21 cellular contexts compared by ENCODE assay signal in genomic region chr10:69838853-69839252, GRCh38. TPM values are rescaled to one million over a fixed set of nuclear protein-coding genes. Genes with fewer than 3 reads are reported as not detected.
DNase-seq lines count a peak whose midpoint lies in the region; ATAC-seq, FAIRE-seq and TF ChIP-seq lines count a peak whose summit lies in the region.
"Had no signal": no experiment of that assay in that cellular context is flagged by ENCODE, and none has a peak within 500 bp of the region (broad histone marks: within the 10 kb centered on the region; RNA-seq: fewer than 3 reads in every experiment).

No MANE protein-coding gene starts in this region.

- H2BK120ac ChIP-seq in trophoblast cell (ENCODE audit: insufficient read depth, low read length, poor library complexity) = no peak overlapping the region

- H3K18ac ChIP-seq in trophoblast cell (ENCODE audit: low read length) = no peak overlapping the region

- no peak overlapping the region for H3K23ac ChIP-seq in trophoblast cell (ENCODE audit: low read length)

- H3K79me2 ChIP-seq in GM23338 (replicated peaks; ENCODE audit: insufficient read depth) = no peaks in the 10 kb centered on the region
- H3K79me2 ChIP-seq in endothelial cell of umbilical vein (ENCODE audit: control insufficient read depth, insufficient read depth, low read length) = peaks cover 31% of the 10 kb centered on the region
- H3K79me2 ChIP-seq in trophoblast cell (ENCODE audit: control insufficient read depth, insufficient read depth, low read length, poor library complexity) = no peaks in the 10 kb centered on the region
- H3K79me2 ChIP-seq: parathyroid adenoma had no signal

- H4K20me1 ChIP-seq in GM23338 (replicated peaks; ENCODE audit: insufficient read depth) (no peaks in the 10 kb centered on the region), endothelial cell of umbilical vein (replicated peaks; ENCODE audit: control insufficient read depth, extremely low read depth, insufficient read depth, low read length) (no peaks in the 10 kb centered on the region)

- no peaks in the 10 kb centered on the region for H3K9me3 Mint-ChIP-seq in GM23338
- H3K9me3 Mint-ChIP-seq: activated T-helper 17 cell treated with anti-CD3 and anti-CD28 coated beads, Interleukin-2, amount 50 U/mL, for 72 hours; CD8-positive, alpha-beta memory T cell had no signal

- H2AK5ac ChIP-seq in trophoblast cell (ENCODE audit: low read length) = no peak overlapping the region

- H3K4me3 ChIP-seq in GM23338 (no peak overlapping the region), SJSA1 (no peak overlapping the region), endothelial cell of umbilical vein (replicated peaks in 1 of 3; ENCODE audit: insufficient read depth in 1 of 3, low read depth in 1 of 3, low read length in 3 of 3) (no peak overlapping the region), trophoblast cell (ENCODE audit: low read depth, low read length) (no peak overlapping the region)
- H3K4me3 ChIP-seq in effector memory CD4-positive, alpha-beta T cell (ENCODE audit: insufficient read depth, low read depth, low read length, poor library complexity, severe bottlenecking) = no peak overlapping the region
- H3K4me3 ChIP-seq: gastroesophageal sphincter, mucosa of descending colon, stomach had no signal

- H2BK12ac ChIP-seq in trophoblast cell (ENCODE audit: low read length) = no peak overlapping the region

- peak; percentile 96 for FAIRE-seq in endothelial cell of umbilical vein (lab: Jason Lieb, UNC)
- FAIRE-seq: G401.6, kidney, TTC549 had no signal

- no peak overlapping the region for H4K91ac ChIP-seq in trophoblast cell (ENCODE audit: low read depth, low read length)

- no CpG with 5 or more reads among the region's 11 CpGs for WGBS in trophoblast cell (ENCODE audit: extremely low coverage, insufficient coverage, insufficient read length)

- no peak overlapping the region for H4K12ac ChIP-seq in trophoblast cell (ENCODE audit: low read depth, low read length)

- POLR2A ChIA-PET in endothelial cell of umbilical vein (lab: Charles Lee) = interaction anchor here (0.6 kb wide), 1 partner anchor 32 kb away, joined by 4 read pairs; no protein-coding TSS in a partner anchor

- no peaks in the 10 kb centered on the region for H3F3A ChIP-seq in GM23338 (replicated peaks; ENCODE audit: low read depth)

- no peak for TF ChIP-seq CTCF in GM23338 (conservative IDR thresholded peaks at IDR 0.05; ENCODE audit: low read depth in 2 of 2)
- no peak for TF ChIP-seq CTCF in endothelial cell of umbilical vein (IDR thresholded peaks at IDR 0.05; ENCODE audit: extremely low read depth in 1 of 2, insufficient read depth in 1 of 2, low read depth in 1 of 2, low read length in 2 of 2)

- H3K9me2 ChIP-seq in GM23338 (ENCODE audit: insufficient read depth) = no peaks in the 10 kb centered on the region

- peaks cover 41% of the 10 kb centered on the region for H3K4me1 Mint-ChIP-seq in GM23338
- H3K4me1 Mint-ChIP-seq: CD8-positive, alpha-beta memory T cell had no signal

- DNase-seq in GM23338 (ENCODE audit: low spot score) = peak; percentile 32
- peak; percentile 73 to 81 for DNase-seq in SJSA1 (ENCODE audit: low read depth in 1 of 2, low spot score in 2 of 2)
- peak; percentile 72 for DNase-seq in endothelial cell of umbilical vein (ENCODE audit: low read depth, low spot score)
- peak; percentile 19 to 48 for DNase-seq in trophoblast cell
- no peak for DNase-seq in OCI-M2 (lab: John Stamatoyannopoulos, UW; ENCODE audit: unreplicated experiment)
- DNase-seq in effector memory CD4-positive, alpha-beta T cell = no peak
- DNase-seq: activated CD8-positive, alpha-beta T cell treated with anti-CD3 and anti-CD28 coated beads, Interleukin-2, amount 10 ng/mL, durations not matched to agents 7 days and 5 days; anterior cingulate cortex; Karpas-422; kidney; mucosa of descending colon; NCI-H146; NCI-H446; stomach had no signal

- H3K27ac ChIP-seq in GM23338 (ENCODE audit: low read depth) (no peak overlapping the region), SJSA1 (peak overlapping the region; percentile 87), endothelial cell of umbilical vein (ENCODE audit: insufficient read depth, low read depth, low read length) (peak overlapping the region; percentile 27), trophoblast cell (ENCODE audit: low read depth, low read length) (no peak overlapping the region)
- no peak overlapping the region for H3K27ac ChIP-seq in effector memory CD4-positive, alpha-beta T cell (ENCODE audit: insufficient read depth, low read length, poor library complexity, severe bottlenecking)
- H3K27ac ChIP-seq: gastroesophageal sphincter, parathyroid adenoma had no signal

- no TSS peak for BruUV-seq in endothelial cell of umbilical vein (replicated peaks; lab: Mats Ljungman, UMichigan)

- no peak overlapping the region for H3K27ac Mint-ChIP-seq in GM23338
- H3K27ac Mint-ChIP-seq: activated CD8-positive, alpha-beta T cell treated with anti-CD3 and anti-CD28 coated beads, Interleukin-2, amount 10 ng/mL, durations not matched to agents 7 days and 5 days; activated T-helper 17 cell treated with anti-CD3 and anti-CD28 coated beads, Interleukin-2, amount 50 U/mL, for 72 hours; CD8-positive, alpha-beta memory T cell had no signal

- no peaks in the 10 kb centered on the region; the same call in 2 of the 3 replicates for H3K36me3 Mint-ChIP-seq in GM23338 (ENCODE audit: low read depth)
- H3K36me3 Mint-ChIP-seq: CD8-positive, alpha-beta memory T cell had no signal

- H3K4me2 ChIP-seq in GM23338 (peak overlapping the region; percentile 60; the same call in 1 of the 2 replicates), endothelial cell of umbilical vein (ENCODE audit: insufficient read depth, low read length) (peak overlapping the region; percentile 8), trophoblast cell (ENCODE audit: low read length) (no peak overlapping the region)

- no peak overlapping the region for H4K8ac ChIP-seq in trophoblast cell (ENCODE audit: low read depth, low read length)

- peaks cover 17% of the 10 kb centered on the region for H3K27me3 Mint-ChIP-seq in GM23338 (ENCODE audit: insufficient read depth, low read depth, poor library complexity)

- intact Hi-C loops in endothelial cell of umbilical vein (cut with micrococcal nuclease) = no loop called here

- no peaks in the 10 kb centered on the region for H3K36me3 ChIP-seq in GM23338 (ENCODE audit: insufficient read depth)
- H3K36me3 ChIP-seq in SJSA1 = peaks cover 5% of the 10 kb centered on the region; the same call in 1 of the 2 replicates
- H3K36me3 ChIP-seq in endothelial cell of umbilical vein (ENCODE audit: control insufficient read depth in 2 of 2, extremely low read depth in 1 of 2, insufficient read depth in 2 of 2, low read length in 2 of 2) = no peaks in the 10 kb centered on the region
- no peaks in the 10 kb centered on the region for H3K36me3 ChIP-seq in trophoblast cell (ENCODE audit: control insufficient read depth in 1 of 2, insufficient read depth in 2 of 2, low read length in 2 of 2)
- H3K36me3 ChIP-seq in effector memory CD4-positive, alpha-beta T cell (ENCODE audit: control insufficient read depth, insufficient read depth, low read length) = no peaks in the 10 kb centered on the region
- H3K36me3 ChIP-seq: gastroesophageal sphincter, stomach had no signal

- H3K9me1 ChIP-seq in endothelial cell of umbilical vein (replicated peaks; ENCODE audit: control insufficient read depth, extremely low read depth, insufficient read depth, low read length) = no peaks in the 10 kb centered on the region

- peaks cover 27% of the 10 kb centered on the region for H3K4me1 ChIP-seq in GM23338 (ENCODE audit: insufficient read depth)
- peaks cover 67% of the 10 kb centered on the region for H3K4me1 ChIP-seq in SJSA1 (replicated peaks)
- peaks cover 35% of the 10 kb centered on the region for H3K4me1 ChIP-seq in endothelial cell of umbilical vein (ENCODE audit: control insufficient read depth, extremely low read depth, insufficient read depth, low read length)
- H3K4me1 ChIP-seq in trophoblast cell (ENCODE audit: control insufficient read depth in 1 of 2, insufficient read depth in 2 of 2, low read length in 2 of 2) = peaks cover 20 to 23% of the 10 kb centered on the region in 2 experiments
- H3K4me1 ChIP-seq in effector memory CD4-positive, alpha-beta T cell (ENCODE audit: control insufficient read depth, insufficient read depth, low read length, poor library complexity, severe bottlenecking) = no peaks in the 10 kb centered on the region
- H3K4me1 ChIP-seq: parathyroid adenoma had no signal

- H3K79me1 ChIP-seq in trophoblast cell (ENCODE audit: low read length) = no peaks in the 10 kb centered on the region

- H2BK5ac ChIP-seq in trophoblast cell (ENCODE audit: low read depth, low read length, poor library complexity) = no peak overlapping the region

- no peak for TF ChIP-seq POLR2A in endothelial cell of umbilical vein (IDR thresholded peaks at IDR 0.05; ENCODE audit: low read depth, low read length)

- dilution Hi-C loops in endothelial cell of umbilical vein (cut with MboI; ENCODE audit: extremely low pct_ligation_motif_present, low sequenced_read_pairs) = no loop called here

- no peak overlapping the region for H3K9ac ChIP-seq in endothelial cell of umbilical vein (replicated peaks; ENCODE audit: extremely low read depth, insufficient read depth, low read length)
- no peak overlapping the region for H3K9ac ChIP-seq in trophoblast cell (ENCODE audit: low read length)
- H3K9ac ChIP-seq: parathyroid adenoma had no signal

- H3K9me3 ChIP-seq in SJSA1 (replicated peaks) (no peaks in the 10 kb centered on the region), endothelial cell of umbilical vein (replicated peaks; ENCODE audit: control insufficient read depth, insufficient read depth, low read length) (no peaks in the 10 kb centered on the region), trophoblast cell (ENCODE audit: insufficient read depth, low read depth, low read length) (no peaks in the 10 kb centered on the region)
- H3K9me3 ChIP-seq in effector memory CD4-positive, alpha-beta T cell (ENCODE audit: control insufficient read depth, low read length) = no peaks in the 10 kb centered on the region
- H3K9me3 ChIP-seq: gastroesophageal sphincter, mucosa of descending colon, stomach had no signal

- ATAC-seq in GM23338 (peak; percentile 20), GM18498 (IDR thresholded peaks at IDR 0.05; ENCODE audit: unreplicated experiment) (no peak)
- ATAC-seq: activated CD8-positive, alpha-beta T cell treated with anti-CD3 and anti-CD28 coated beads, Interleukin-2, amount 10 ng/mL, durations not matched to agents 7 days and 5 days; activated T-helper 17 cell treated with anti-CD3 and anti-CD28 coated beads, Interleukin-2, amount 50 U/mL, for 72 hours; gastroesophageal sphincter; mucosa of descending colon had no signal

- H3K14ac ChIP-seq in trophoblast cell (ENCODE audit: low read length) = no peak overlapping the region

- H3K27me3 ChIP-seq in GM23338 (ENCODE audit: insufficient read depth) (no peaks in the 10 kb centered on the region), SJSA1 (replicated peaks) (no peaks in the 10 kb centered on the region), endothelial cell of umbilical vein (ENCODE audit: control insufficient read depth in 2 of 2, insufficient read depth in 2 of 2, low read length in 2 of 2) (no peaks in the 10 kb centered on the region), trophoblast cell (ENCODE audit: insufficient read depth, low read length) (no peaks in the 10 kb centered on the region)
- H3K27me3 ChIP-seq in effector memory CD4-positive, alpha-beta T cell (replicated peaks; ENCODE audit: control insufficient read depth, insufficient read depth, low read length, poor library complexity, severe bottlenecking) = no peaks in the 10 kb centered on the region
- H3K27me3 ChIP-seq: gastroesophageal sphincter had no signal

- H2AFZ ChIP-seq in GM23338 (no peak overlapping the region), endothelial cell of umbilical vein (ENCODE audit: low read depth, low read length) (no peak overlapping the region), trophoblast cell (ENCODE audit: insufficient read depth, low read length, poor library complexity) (no peak overlapping the region)
- H2AFZ ChIP-seq: parathyroid adenoma had no signal

- no peak overlapping the region for H3K4me3 Mint-ChIP-seq in GM23338
- H3K4me3 Mint-ChIP-seq: activated CD8-positive, alpha-beta T cell treated with anti-CD3 and anti-CD28 coated beads, Interleukin-2, amount 10 ng/mL, durations not matched to agents 7 days and 5 days; activated T-helper 17 cell treated with anti-CD3 and anti-CD28 coated beads, Interleukin-2, amount 50 U/mL, for 72 hours; CD8-positive, alpha-beta memory T cell had no signal

- CTCF ChIA-PET in endothelial cell of umbilical vein (lab: Charles Lee) = interaction anchor here (1.0 to 6.0 kb wide), 10 partner anchors 9 to 76 kb away, joined by 3 to 36 read pairs (median 6); no protein-coding TSS in a partner anchor

- no peak overlapping the region for H3K4ac ChIP-seq in trophoblast cell (ENCODE audit: low read depth, low read length)

RNA-seq across cellular contexts. Expression of gene COL13A1, which starts 37.1 kb away (rescaled TPM):
- total RNA-seq in GM23338 (2014; rRNA removed; shearing (Covaris generic)) = 7.1 and 8.6 TPM in 2 replicates
- 5.1 and 5.2 TPM in 2 replicates for polyA plus RNA-seq in GM23338 (2016; fragmentation: Nextera tagmentation; extraction: Ambion mirVana)
- total RNA-seq in SJSA1 (2014; rRNA removed; shearing (Covaris generic)) = 74.8 and 95.4 TPM in 2 replicates
- total RNA-seq in endothelial cell of umbilical vein = 26.7 and 47.5 TPM in 2 replicates
- polyA plus RNA-seq in endothelial cell of umbilical vein = 14.5 and 21.4 TPM in 2 replicates
- polyA plus RNA-seq in endothelial cell of umbilical vein (2011; cell fraction: cytosol; rRNA removed) = 33.6 and 39.5 TPM in 2 replicates
- polyA plus RNA-seq in endothelial cell of umbilical vein (2011; cell fraction: nucleus; rRNA removed) = 87.2 and 116 TPM in 2 replicates
- 13.5 and 39.8 TPM in 2 replicates for polyA plus RNA-seq in endothelial cell of umbilical vein (2012)
- 15.4 and 23.6 TPM in 2 replicates for polyA minus RNA-seq in endothelial cell of umbilical vein
- polyA minus RNA-seq in endothelial cell of umbilical vein (2011; cell fraction: cytosol; rRNA and poly(A)+ RNA removed) = not detected
- polyA minus RNA-seq in endothelial cell of umbilical vein (2011; cell fraction: nucleus; rRNA and poly(A)+ RNA removed) = 29.4 and 33.3 TPM in 2 replicates
- polyA plus RNA-seq in trophoblast cell (2013) = 0.03 and 0.04 TPM in 2 replicates
- total RNA-seq: activated CD8-positive, alpha-beta T cell treated with anti-CD3 and anti-CD28 coated beads, Interleukin-2, amount 10 ng/mL, durations not matched to agents 7 days and 5 days; activated T-helper 17 cell treated with anti-CD3 and anti-CD28 coated beads, Interleukin-2, amount 50 U/mL, for 72 hours; CD8-positive, alpha-beta memory T cell had no signal
- polyA plus RNA-seq: CD8-positive, alpha-beta memory T cell had no signal

Comparison
In these comparisons a context has a peak if more than half of its experiments do, and no peak if none do; other contexts are left out.
1. DNase-seq: peak in GM23338 (single experiment), SJSA1 (2 of 2), endothelial cell of umbilical vein (single experiment) and trophoblast cell (2 of 2); none in OCI-M2 (single experiment) and effector memory CD4-positive, alpha-beta T cell (0 of 3).
2. H3K27ac ChIP-seq: peak in SJSA1 (single experiment) and endothelial cell of umbilical vein (single experiment); none in GM23338 (single experiment), trophoblast cell (single experiment) and effector memory CD4-positive, alpha-beta T cell (single experiment).